Comparison of ENCODE assay signal across 8 cellular contexts in the genomic region with DNA sequence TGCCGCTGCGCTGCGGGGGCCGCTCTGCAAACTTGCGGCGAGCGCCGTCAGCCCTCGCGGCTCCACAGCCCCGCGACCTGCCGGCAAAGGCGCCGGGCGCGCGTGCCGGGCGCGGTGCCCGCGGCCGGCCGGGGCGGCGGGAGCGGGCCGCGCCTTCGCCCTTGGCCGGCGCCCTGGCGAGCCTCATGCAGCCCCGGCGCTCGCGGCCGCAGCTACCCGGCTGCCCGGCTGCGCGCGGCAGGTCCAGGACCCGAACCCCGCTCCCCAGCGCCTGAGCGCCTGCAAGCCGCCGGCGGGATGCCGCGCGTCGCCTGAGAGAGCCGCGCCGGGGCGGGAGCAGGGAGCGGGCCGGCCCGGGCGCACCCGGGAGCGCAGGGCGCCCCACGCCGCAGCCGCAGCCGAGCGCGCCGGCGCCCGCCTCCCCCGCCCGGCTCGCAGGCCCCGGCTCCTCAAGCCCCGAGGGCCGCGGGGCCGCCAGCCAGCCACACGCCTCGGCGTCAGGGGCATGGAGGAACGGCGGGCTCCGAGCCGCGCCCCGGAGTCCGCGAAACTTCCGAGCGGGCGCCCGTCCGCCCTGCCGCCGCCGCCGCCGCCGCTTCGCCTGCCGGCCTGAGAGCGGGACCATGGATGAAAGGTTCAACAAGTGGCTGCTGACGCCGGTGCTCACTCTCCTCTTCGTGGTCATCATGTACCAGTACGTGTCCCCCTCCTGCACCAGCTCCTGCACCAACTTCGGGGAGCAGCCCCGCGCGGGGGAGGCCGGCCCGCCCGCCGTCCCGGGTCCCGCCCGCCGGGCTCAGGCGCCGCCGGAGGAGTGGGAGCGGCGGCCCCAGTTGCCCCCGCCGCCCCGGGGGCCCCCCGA. TPM values are rescaled to one million over a fixed set of nuclear protein-coding genes. Genes with fewer than 3 reads are reported as not detected.
DNase-seq lines count a peak whose midpoint lies in the region; ATAC-seq, FAIRE-seq and TF ChIP-seq lines count a peak whose summit lies in the region.

No MANE protein-coding gene starts in this region.

- H3K36me3 ChIP-seq in keratinocyte (ENCODE audit: control insufficient read depth in 2 of 2, extremely low read depth in 1 of 2, insufficient read depth in 2 of 2, low read length in 2 of 2) (no peaks in the 10 kb centered on the region), upper lobe of right lung (no peaks in the 10 kb centered on the region)

- H3K9me3 Mint-ChIP-seq in activated T-cell treated with anti-CD3 and anti-CD28 coated beads, Interleukin-2, amount 50 U/mL, for 4 hours, result no peaks in the 10 kb centered on the region
- H3K9me3 Mint-ChIP-seq in brain, result no peaks in the 10 kb centered on the region

- no peaks in the 10 kb centered on the region for H3K9me1 ChIP-seq in keratinocyte (ENCODE audit: control insufficient read depth, extremely low read depth, insufficient read depth, low read length)

- intact Hi-C loops in upper lobe of right lung (cut with DNase I), result no loop called here

- no peak overlapping the region for H3K4me3 Mint-ChIP-seq in activated T-cell treated with anti-CD3 and anti-CD28 coated beads, Interleukin-2, amount 50 U/mL, for 4 hours
- peak overlapping the region; percentile 49 to 84 (median 78) for H3K4me3 Mint-ChIP-seq in brain

- peaks cover 33% of the 10 kb centered on the region for H3K27me3 ChIP-seq in keratinocyte (ENCODE audit: control insufficient read depth, extremely low read depth, insufficient read depth, low read length)
- peaks cover 78% of the 10 kb centered on the region for H3K27me3 ChIP-seq in upper lobe of right lung

- peaks cover 43% of the 10 kb centered on the region for H3K27me3 Mint-ChIP-seq in activated T-cell treated with anti-CD3 and anti-CD28 coated beads, Interleukin-2, amount 50 U/mL, for 4 hours (ENCODE audit: low read depth)
- peaks cover 79% of the 10 kb centered on the region for H3K27me3 Mint-ChIP-seq in brain

- no peaks in the 10 kb centered on the region for H3K4me1 Mint-ChIP-seq in activated T-cell treated with anti-CD3 and anti-CD28 coated beads, Interleukin-2, amount 50 U/mL, for 4 hours (ENCODE audit: low read depth)
- H3K4me1 Mint-ChIP-seq in brain, result peaks cover 15% of the 10 kb centered on the region

- H3K79me2 ChIP-seq in keratinocyte (ENCODE audit: control insufficient read depth, insufficient read depth, low read length), result no peaks in the 10 kb centered on the region

- H3K36me3 Mint-ChIP-seq in activated T-cell treated with anti-CD3 and anti-CD28 coated beads, Interleukin-2, amount 50 U/mL, for 4 hours (ENCODE audit: insufficient read depth), result no peaks in the 10 kb centered on the region
- no peaks in the 10 kb centered on the region for H3K36me3 Mint-ChIP-seq in brain

- peak overlapping the region; percentile 66 for H3K4me2 ChIP-seq in keratinocyte (ENCODE audit: control insufficient read depth, extremely low read depth, insufficient read depth, low read depth, low read length)

- H3K9ac ChIP-seq in keratinocyte (ENCODE audit: control insufficient read depth, extremely low read depth, insufficient read depth, low read length), result no peak overlapping the region

- FAIRE-seq in keratinocyte (lab: Jason Lieb, UNC), result no peak

- TF ChIP-seq CTCF in brain (conservative IDR thresholded peaks at IDR 0.05) (no peak), keratinocyte (optimal IDR thresholded peaks at IDR 0.05 in 1 of 3, IDR thresholded peaks at IDR 0.05 in 1 of 3, conservative IDR thresholded peaks at IDR 0.05 in 1 of 3; ENCODE audit: extremely low read depth in 1 of 3, insufficient read depth in 2 of 3, low read length in 3 of 3) (no peak), upper lobe of right lung (IDR thresholded peaks at IDR 0.05) (no peak)

- DNase-seq in activated T-cell treated with anti-CD3 and anti-CD28 coated beads, Interleukin-2, amount 50 U/mL, for 4 hours, result no peak
- no peak for DNase-seq in activated T-cell treated with anti-CD3 and anti-CD28 coated beads for 4 hours
- no peak for DNase-seq in keratinocyte (ENCODE audit: low read depth, low spot score)
- DNase-seq in upper lobe of right lung, result no peak
- no peak for DNase-seq in NCI-H2196 (lab: John Stamatoyannopoulos, UW; ENCODE audit: unreplicated experiment)
- no peak for DNase-seq in activated effector memory CD4-positive, alpha-beta T cell treated with anti-CD3 and anti-CD28 coated beads, Interleukin-2, amount 50 U/mL, for 16 hours

- no peak overlapping the region for H2AFZ ChIP-seq in keratinocyte (ENCODE audit: control insufficient read depth, low read length)

- dilution Hi-C loops in keratinocyte (cut with MboI; ENCODE audit: extremely low pct_ligation_motif_present, low sequenced_read_pairs), result no loop called here

- H3K27ac ChIP-seq in keratinocyte (ENCODE audit: control insufficient read depth, insufficient read depth, low read length) (no peak overlapping the region), upper lobe of right lung (no peak overlapping the region)

- H3K4me1 ChIP-seq in keratinocyte (ENCODE audit: control insufficient read depth, extremely low read depth, insufficient read depth, low read length) (peaks cover 4% of the 10 kb centered on the region), upper lobe of right lung (no peaks in the 10 kb centered on the region)

- ATAC-seq in activated T-cell treated with anti-CD3 and anti-CD28 coated beads, Interleukin-2, amount 50 U/mL, for 4 hours, result peak; percentile 32 to 51
- ATAC-seq in HG03469 (IDR thresholded peaks at IDR 0.05; ENCODE audit: unreplicated experiment) (peak; percentile 25), upper lobe of right lung (peak; percentile 34)

- H3K9me3 ChIP-seq in keratinocyte (ENCODE audit: control insufficient read depth, low read depth, low read length), result no peaks in the 10 kb centered on the region
- H3K9me3 ChIP-seq in upper lobe of right lung, result no peaks in the 10 kb centered on the region

- no peaks in the 10 kb centered on the region for H4K20me1 ChIP-seq in keratinocyte (ENCODE audit: control insufficient read depth, extremely low read depth, insufficient read depth, low read length)

- no peak overlapping the region for H3K27ac Mint-ChIP-seq in brain

- H3K4me3 ChIP-seq in keratinocyte (ENCODE audit: control insufficient read depth in 2 of 3, extremely low read depth in 1 of 3, insufficient read depth in 2 of 3, low read depth in 1 of 3, low read length in 3 of 3) (peak overlapping the region; percentile 20 to 41 (median 38)), upper lobe of right lung (peak overlapping the region; percentile 44)

RNA-seq across cellular contexts. Expression of gene HS6ST3, which starts 0.6 kb away (rescaled TPM):
- not detected for total RNA-seq in activated T-cell treated with anti-CD3 and anti-CD28 coated beads, Interleukin-2, amount 50 U/mL, for 4 hours
- polyA plus RNA-seq in brain (ENCODE audit: insufficient read depth, low read depth, low replicate concordance), result 1.7 TPM
- polyA plus RNA-seq in keratinocyte, result 0.01 to 0.03 TPM (median 0.03 TPM) in 3 replicates
- polyA plus RNA-seq in keratinocyte (2011; ENCODE audit: low read depth), result not detected
- 0.01 and 0.04 TPM in 2 replicates for polyA plus RNA-seq in keratinocyte (2011; cell fraction: cytosol; rRNA removed)
- 0.05 and 0.08 TPM in 2 replicates for polyA plus RNA-seq in keratinocyte (2011; cell fraction: nucleus; rRNA removed)
- polyA plus RNA-seq in keratinocyte (2012; ENCODE audit: low replicate concordance), result 0.02 TPM in 1 of 2 replicates, not detected in the other
- polyA minus RNA-seq in keratinocyte, result 0.03 TPM in 1 of 3 replicates, not detected in the others
- polyA minus RNA-seq in keratinocyte (2011; cell fraction: cytosol; rRNA and poly(A)+ RNA removed), result not detected
- 0.08 and 0.11 TPM in 2 replicates for polyA minus RNA-seq in keratinocyte (2011; cell fraction: nucleus; rRNA and poly(A)+ RNA removed)
- total RNA-seq in upper lobe of right lung, result not detected

RNA-seq across cellular contexts. Expression of gene UGGT2, which starts 37.3 kb away (rescaled TPM):
- total RNA-seq in activated T-cell treated with anti-CD3 and anti-CD28 coated beads, Interleukin-2, amount 50 U/mL, for 4 hours, result under 1 TPM; 0.08 to 0.46 (median 0.08) TPM
- polyA plus RNA-seq in brain (ENCODE audit: insufficient read depth, low read depth, low replicate concordance), result 2.1 TPM
- polyA plus RNA-seq in keratinocyte, result 6.9 to 12.5 TPM (median 9.6 TPM) in 3 replicates
- 33.3 TPM for polyA plus RNA-seq in keratinocyte (2011; ENCODE audit: low read depth)
- polyA plus RNA-seq in keratinocyte (2011; cell fraction: cytosol; rRNA removed), result 1.6 and 2.9 TPM in 2 replicates
- 16.6 and 26.2 TPM in 2 replicates for polyA plus RNA-seq in keratinocyte (2011; cell fraction: nucleus; rRNA removed)
- polyA plus RNA-seq in keratinocyte (2012; ENCODE audit: low replicate concordance), result 5.5 and 6.5 TPM in 2 replicates
- polyA minus RNA-seq in keratinocyte, result 2.6 to 18.5 TPM (median 9.5 TPM) in 3 replicates
- 6.7 TPM for polyA minus RNA-seq in keratinocyte (2011; cell fraction: cytosol; rRNA and poly(A)+ RNA removed)
- polyA minus RNA-seq in keratinocyte (2011; cell fraction: nucleus; rRNA and poly(A)+ RNA removed), result 52.7 and 69.5 TPM in 2 replicates
- total RNA-seq in upper lobe of right lung, result 21.7 TPM

Comparison
In these comparisons a context has a peak if more than half of its experiments do, and no peak if none do; other contexts are left out.
1. RNA of gene UGGT2, which starts 37.3 kb away (total RNA-seq): 21.7 TPM in upper lobe of right lung (single experiment); 0.08 to 0.46 TPM in activated T-cell treated with anti-CD3 and anti-CD28 coated beads, Interleukin-2, amount 50 U/mL, for 4 hours; every median in the first group is over 10 times any median in the second.
2. Peak in every context shown above with its lines, with median percentiles within 50 percentile points of each other: ATAC-seq.